Comparison of ENCODE assay signal across 8 cellular contexts in genomic region chr2:45821558-45822271, GRCh38.
DNase-seq lines count a peak whose midpoint lies in the region; ATAC-seq lines count a peak whose summit lies in the region.

No MANE protein-coding gene starts in this region.

- H3K36me3 Mint-ChIP-seq in activated CD4-positive, alpha-beta T cell treated with anti-CD3 and anti-CD28 coated beads, Interleukin-2, amount 10 ng/mL, durations not matched to agents 24 days and 14 days (ENCODE audit: low read depth) = no peaks in the 10 kb centered on the region

- H3K27me3 Mint-ChIP-seq in activated CD4-positive, alpha-beta T cell treated with anti-CD3 and anti-CD28 coated beads, Interleukin-2, amount 10 ng/mL, durations not matched to agents 24 days and 14 days = no peaks in the 10 kb centered on the region

- peaks cover 17% of the 10 kb centered on the region for H3K4me1 Mint-ChIP-seq in activated CD4-positive, alpha-beta T cell treated with anti-CD3 and anti-CD28 coated beads, Interleukin-2, amount 10 ng/mL, durations not matched to agents 24 days and 14 days

- no peaks in the 10 kb centered on the region for H3K9me3 Mint-ChIP-seq in activated CD4-positive, alpha-beta T cell treated with anti-CD3 and anti-CD28 coated beads, Interleukin-2, amount 10 ng/mL, durations not matched to agents 24 days and 14 days

- DNase-seq in A172 (ENCODE audit: low spot score) = peak; percentile 42
- peak; percentile 80 for DNase-seq in M059J (ENCODE audit: low read depth)
- peak; percentile 45 for DNase-seq in cerebellum (ENCODE audit: low spot score)
- DNase-seq in mucosa of gallbladder (ENCODE audit: low spot score) = peak; percentile 66
- DNase-seq in dedifferentiated amniotic fluid mesenchymal stem cell (ENCODE audit: extremely low spot score) = no peak
- DNase-seq in activated CD4-positive, alpha-beta T cell treated with anti-CD3 and anti-CD28 coated beads, Interleukin-2, amount 10 ng/mL, durations not matched to agents 24 days and 14 days = no peak

- no peak for ATAC-seq in GM21825 (IDR thresholded peaks at IDR 0.05; ENCODE audit: unreplicated experiment)
- no peak for ATAC-seq in HG02678 (IDR thresholded peaks at IDR 0.05; ENCODE audit: unreplicated experiment)

- H3K4me3 Mint-ChIP-seq in activated CD4-positive, alpha-beta T cell treated with anti-CD3 and anti-CD28 coated beads, Interleukin-2, amount 10 ng/mL, durations not matched to agents 24 days and 14 days = no peak overlapping the region

- no peak overlapping the region for H3K27ac Mint-ChIP-seq in activated CD4-positive, alpha-beta T cell treated with anti-CD3 and anti-CD28 coated beads, Interleukin-2, amount 10 ng/mL, durations not matched to agents 24 days and 14 days

- intact Hi-C loops in activated CD4-positive, alpha-beta T cell treated with anti-CD3 and anti-CD28 coated beads, Interleukin-2, amount 10 ng/mL, durations not matched to agents 24 days and 14 days (cut with micrococcal nuclease) = no loop called here

Comparison
In these comparisons a context has a peak if more than half of its experiments do, and no peak if none do; other contexts are left out.
1. DNase-seq: peak in A172 (single experiment), M059J (single experiment), cerebellum (single experiment) and mucosa of gallbladder (single experiment); none in dedifferentiated amniotic fluid mesenchymal stem cell (single experiment) and activated CD4-positive, alpha-beta T cell treated with anti-CD3 and anti-CD28 coated beads, Interleukin-2, amount 10 ng/mL, durations not matched to agents 24 days and 14 days (single experiment).